In genomic region chr14:81504864-81505263, GRCh38 we compare ENCODE assay signal across 3 cellular contexts.
A peak's percentile ranks its signal among the peaks of the same experiment; 100 is the strongest.
TF ChIP-seq lines count a peak whose summit lies in the region.

No MANE protein-coding gene starts in this region.

TF ChIP-seq in HepG2, 621 proteins besides CTCF, POLR2A, EP300 and RAD21:
- TF ChIP-seq SPEN (CRISPR knock-in tag; IDR thresholded peaks at IDR 0.05; ENCODE audit: low read depth) (no peak), ZFX (CRISPR knock-in tag; IDR thresholded peaks at IDR 0.05; ENCODE audit: low read depth) (no peak), MIER3 (CRISPR knock-in tag; IDR thresholded peaks at IDR 0.05; ENCODE audit: borderline replicate concordance) (no peak), ZNF780A (CRISPR knock-in tag; IDR thresholded peaks at IDR 0.05) (no peak), SMAD9 (CRISPR knock-in tag; IDR thresholded peaks at IDR 0.05) (no peak), MAFK (conservative IDR thresholded peaks at IDR 0.05 in 1 of 2, IDR thresholded peaks at IDR 0.05 in 1 of 2; ENCODE audit: low read length in 2 of 2) (peak; percentile 64 to 84), MAFF (IDR thresholded peaks at IDR 0.05; ENCODE audit: low read depth, low read length) (peak; percentile 73), KLF12 (CRISPR knock-in tag; IDR thresholded peaks at IDR 0.05; ENCODE audit: borderline replicate concordance) (no peak), ZSCAN22 (CRISPR knock-in tag; IDR thresholded peaks at IDR 0.05) (no peak)
- TF ChIP-seq, protein P1, sequence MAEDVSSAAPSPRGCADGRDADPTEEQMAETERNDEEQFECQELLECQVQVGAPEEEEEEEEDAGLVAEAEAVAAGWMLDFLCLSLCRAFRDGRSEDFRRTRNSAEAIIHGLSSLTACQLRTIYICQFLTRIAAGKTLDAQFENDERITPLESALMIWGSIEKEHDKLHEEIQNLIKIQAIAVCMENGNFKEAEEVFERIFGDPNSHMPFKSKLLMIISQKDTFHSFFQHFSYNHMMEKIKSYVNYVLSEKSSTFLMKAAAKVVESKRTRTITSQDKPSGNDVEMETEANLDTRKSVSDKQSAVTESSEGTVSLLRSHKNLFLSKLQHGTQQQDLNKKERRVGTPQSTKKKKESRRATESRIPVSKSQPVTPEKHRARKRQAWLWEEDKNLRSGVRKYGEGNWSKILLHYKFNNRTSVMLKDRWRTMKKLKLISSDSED (CRISPR knock-in tag; IDR thresholded peaks at IDR 0.05), result no peak
- TF ChIP-seq, protein P2, sequence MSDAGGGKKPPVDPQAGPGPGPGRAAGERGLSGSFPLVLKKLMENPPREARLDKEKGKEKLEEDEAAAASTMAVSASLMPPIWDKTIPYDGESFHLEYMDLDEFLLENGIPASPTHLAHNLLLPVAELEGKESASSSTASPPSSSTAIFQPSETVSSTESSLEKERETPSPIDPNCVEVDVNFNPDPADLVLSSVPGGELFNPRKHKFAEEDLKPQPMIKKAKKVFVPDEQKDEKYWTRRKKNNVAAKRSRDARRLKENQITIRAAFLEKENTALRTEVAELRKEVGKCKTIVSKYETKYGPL (CRISPR knock-in tag; IDR thresholded peaks at IDR 0.05), result no peak

TF ChIP-seq in K562, 482 proteins besides CTCF, POLR2A, EP300 and RAD21:
- TF ChIP-seq SRSF3 (IDR thresholded peaks at IDR 0.05; ENCODE audit: insufficient read depth, low read length) (no peak), MYC (IDR thresholded peaks at IDR 0.05; ENCODE audit: low read depth, low read length) (no peak), MYC (CRISPR knock-in tag; IDR thresholded peaks at IDR 0.05; ENCODE audit: borderline replicate concordance, low read depth) (no peak), ZZZ3 (IDR thresholded peaks at IDR 0.05) (no peak), MAFF (IDR thresholded peaks at IDR 0.05; ENCODE audit: low read length) (0 out of 2 replicates have a peak, but pooled peaks have one; percentile 16), THRAP3 (IDR thresholded peaks at IDR 0.05; ENCODE audit: borderline replicate concordance) (no peak), CREBBP (IDR thresholded peaks at IDR 0.05; ENCODE audit: low read depth, low read length) (no peak), THRA (IDR thresholded peaks at IDR 0.05) (no peak), MITF (IDR thresholded peaks at IDR 0.05) (no peak), POLR2G (IDR thresholded peaks at IDR 0.05; ENCODE audit: low read depth, low read length) (no peak), HES1 (IDR thresholded peaks at IDR 0.05; ENCODE audit: low read depth) (no peak), NKRF (IDR thresholded peaks at IDR 0.05; ENCODE audit: borderline replicate concordance) (no peak), ZNF146 (CRISPR knock-in tag; IDR thresholded peaks at IDR 0.05; ENCODE audit: unreplicated experiment) (no peak), ZNF316 (IDR thresholded peaks at IDR 0.05) (peak; percentile 38; the same call in 1 of the 2 replicates)
- TF ChIP-seq, protein P3, sequence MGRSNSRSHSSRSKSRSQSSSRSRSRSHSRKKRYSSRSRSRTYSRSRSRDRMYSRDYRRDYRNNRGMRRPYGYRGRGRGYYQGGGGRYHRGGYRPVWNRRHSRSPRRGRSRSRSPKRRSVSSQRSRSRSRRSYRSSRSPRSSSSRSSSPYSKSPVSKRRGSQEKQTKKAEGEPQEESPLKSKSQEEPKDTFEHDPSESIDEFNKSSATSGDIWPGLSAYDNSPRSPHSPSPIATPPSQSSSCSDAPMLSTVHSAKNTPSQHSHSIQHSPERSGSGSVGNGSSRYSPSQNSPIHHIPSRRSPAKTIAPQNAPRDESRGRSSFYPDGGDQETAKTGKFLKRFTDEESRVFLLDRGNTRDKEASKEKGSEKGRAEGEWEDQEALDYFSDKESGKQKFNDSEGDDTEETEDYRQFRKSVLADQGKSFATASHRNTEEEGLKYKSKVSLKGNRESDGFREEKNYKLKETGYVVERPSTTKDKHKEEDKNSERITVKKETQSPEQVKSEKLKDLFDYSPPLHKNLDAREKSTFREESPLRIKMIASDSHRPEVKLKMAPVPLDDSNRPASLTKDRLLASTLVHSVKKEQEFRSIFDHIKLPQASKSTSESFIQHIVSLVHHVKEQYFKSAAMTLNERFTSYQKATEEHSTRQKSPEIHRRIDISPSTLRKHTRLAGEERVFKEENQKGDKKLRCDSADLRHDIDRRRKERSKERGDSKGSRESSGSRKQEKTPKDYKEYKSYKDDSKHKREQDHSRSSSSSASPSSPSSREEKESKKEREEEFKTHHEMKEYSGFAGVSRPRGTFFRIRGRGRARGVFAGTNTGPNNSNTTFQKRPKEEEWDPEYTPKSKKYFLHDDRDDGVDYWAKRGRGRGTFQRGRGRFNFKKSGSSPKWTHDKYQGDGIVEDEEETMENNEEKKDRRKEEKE (IDR thresholded peaks at IDR 0.05; ENCODE audit: borderline replicate concordance in 1 of 2, control insufficient read depth in 1 of 2, low read depth in 2 of 2, low read length in 1 of 2), result no peak

TF ChIP-seq in HEK293T, 16 proteins besides CTCF, POLR2A, EP300 and RAD21:
- TF ChIP-seq SUZ12 (IDR thresholded peaks at IDR 0.05), result no peak
- no peak for TF ChIP-seq LEF1 (IDR thresholded peaks at IDR 0.05; ENCODE audit: borderline replicate concordance)
- no peak for TF ChIP-seq FOXK2 (IDR thresholded peaks at IDR 0.05)
